Comparison of ENCODE assay signal across 24 cellular contexts in the genomic region with DNA sequence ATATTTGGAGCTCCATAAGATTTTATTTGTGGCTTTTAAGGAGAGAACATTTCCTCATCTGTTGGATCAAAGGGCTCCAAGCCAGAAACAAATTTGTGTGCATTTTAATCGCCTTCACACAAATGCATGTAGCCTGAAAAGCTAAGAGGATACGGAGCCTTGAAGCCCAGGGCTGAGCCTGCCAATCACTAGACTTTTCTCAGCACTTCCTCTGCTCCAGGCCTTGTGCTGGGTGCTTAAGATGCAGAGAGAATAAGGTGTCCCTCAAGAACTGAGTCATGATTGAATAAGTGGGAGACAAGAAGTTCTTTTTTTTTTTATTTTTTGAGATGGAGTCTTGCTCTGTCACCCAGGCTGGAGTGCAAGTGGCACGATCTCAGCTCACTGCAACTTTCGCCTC. TPM values are rescaled to one million over a fixed set of nuclear protein-coding genes. Genes with fewer than 3 reads are reported as not detected.
A peak's percentile ranks its signal among the peaks of the same experiment; 100 is the strongest.
DNase-seq lines count a peak whose midpoint lies in the region; ATAC-seq, FAIRE-seq and TF ChIP-seq lines count a peak whose summit lies in the region.
"Had no signal": no experiment of that assay in that cellular context is flagged by ENCODE, and none has a peak within 500 bp of the region (broad histone marks: within the 10 kb centered on the region; RNA-seq: fewer than 3 reads in every experiment).

No MANE protein-coding gene starts in this region.

- no peak overlapping the region for H3K4me3 Mint-ChIP-seq in CD8-positive, alpha-beta T cell
- H3K4me3 Mint-ChIP-seq in naive thymus-derived CD8-positive, alpha-beta T cell = no peak overlapping the region
- no peak overlapping the region for H3K4me3 Mint-ChIP-seq in endothelial cell (ENCODE audit: unreplicated experiment)
- H3K4me3 Mint-ChIP-seq: CD14-positive monocyte, HFFc6 had no signal

- no peaks in the 10 kb centered on the region for H3K9me3 Mint-ChIP-seq in CD8-positive, alpha-beta T cell
- H3K9me3 Mint-ChIP-seq in naive thymus-derived CD8-positive, alpha-beta T cell = no peaks in the 10 kb centered on the region
- no peaks in the 10 kb centered on the region for H3K9me3 Mint-ChIP-seq in endothelial cell (ENCODE audit: unreplicated experiment)
- H3K9me3 Mint-ChIP-seq: CD14-positive monocyte, HFFc6 had no signal

- peaks cover 0 to 14% (median 0%) of the 10 kb centered on the region in 11 experiments; a peak in 1 of 22 replicates for H3K36me3 ChIP-seq in BLaER1 treated with 17β-estradiol and CSF1 and Interleukin-3, amounts not matched to agents 10 nM and 100 nM
- H3K36me3 ChIP-seq in CD8-positive, alpha-beta T cell (ENCODE audit: insufficient read depth, low read length) = no peaks in the 10 kb centered on the region
- no peaks in the 10 kb centered on the region for H3K36me3 ChIP-seq in K562 (ENCODE audit: control insufficient read depth, insufficient read depth, low read length)
- H3K36me3 ChIP-seq: HAP-1 had no signal

- H3K9ac ChIP-seq in BLaER1 treated with 17β-estradiol and CSF1 and Interleukin-3, amounts not matched to agents 10 nM and 100 nM = peak overlapping the region in 4 of 11 experiments; percentile 73 to 81 (median 76); a peak in 5 of 22 replicates
- H3K9ac ChIP-seq in K562 (ENCODE audit: insufficient read depth in 1 of 2, low read depth in 2 of 2, low read length in 2 of 2) = no peak overlapping the region

- no peaks in the 10 kb centered on the region for H4K20me1 ChIP-seq in BLaER1 treated with 17β-estradiol and CSF1 and Interleukin-3, amounts not matched to agents 10 nM and 100 nM
- no peaks in the 10 kb centered on the region for H4K20me1 ChIP-seq in K562 (replicated peaks; ENCODE audit: control insufficient read depth, insufficient read depth, low read length)

- TF ChIP-seq RAD21 in K562 (CRISPR knock-in tag; conservative IDR thresholded peaks at IDR 0.05 in 1 of 2, IDR thresholded peaks at IDR 0.05 in 1 of 2) = no peak

- in situ Hi-C loops in K562 (cut with MboI) = no loop called here

- H3K27ac Mint-ChIP-seq in CD8-positive, alpha-beta T cell = peak overlapping the region; percentile 6
- H3K27ac Mint-ChIP-seq in naive thymus-derived CD8-positive, alpha-beta T cell = peak overlapping the region in 8 of 10 donors; percentile 16 to 69 (median 56)
- no peak overlapping the region for H3K27ac Mint-ChIP-seq in endothelial cell (ENCODE audit: unreplicated experiment)
- H3K27ac Mint-ChIP-seq: HFFc6 had no signal

- H3K4me1 Mint-ChIP-seq in CD8-positive, alpha-beta T cell (ENCODE audit: low read depth) = peaks cover 53% of the 10 kb centered on the region
- H3K4me1 Mint-ChIP-seq in naive thymus-derived CD8-positive, alpha-beta T cell = peaks cover 15 to 54% (median 45%) of the 10 kb centered on the region in 4 donors
- peaks cover 30% of the 10 kb centered on the region for H3K4me1 Mint-ChIP-seq in endothelial cell (ENCODE audit: unreplicated experiment)

- no peak overlapping the region for H2AFZ ChIP-seq in K562 (ENCODE audit: low read depth, low read length)

- POLR2A ChIA-PET in CD8-positive, alpha-beta T cell (lab: Charles Lee) = interaction anchor here (1.0 to 3.3 kb wide), 6 partner anchors 17 to 106 kb away, joined by 3 to 23 read pairs (median 16); no protein-coding TSS in a partner anchor
- POLR2A ChIA-PET in K562 (lab: Yijun Ruan, JAX) = interaction anchor here (0.9 to 1.2 kb wide), 4 partner anchors 8 to 38 kb away, joined by 3 to 5 read pairs (median 4); partner anchors contain the start of gene CCL5
- POLR2A ChIA-PET in naive thymus-derived CD8-positive, alpha-beta T cell (lab: Charles Lee) = interaction anchor here (0.7 to 1.3 kb wide), 3 partner anchors 17 to 47 kb away, joined by 3 read pairs; no protein-coding TSS in a partner anchor

- peak overlapping the region in 1 of 10 experiments; percentile 5; a peak in 3 of 20 replicates for H3K4me3 ChIP-seq in BLaER1 treated with 17β-estradiol and CSF1 and Interleukin-3, amounts not matched to agents 10 nM and 100 nM
- H3K4me3 ChIP-seq in CD8-positive, alpha-beta T cell (ENCODE audit: low read depth, low read length) = no peak overlapping the region
- no peak overlapping the region for H3K4me3 ChIP-seq in K562
- H3K4me3 ChIP-seq: HAP-1, SK-N-MC had no signal

- no peak for TF ChIP-seq POLR2A in K562 (conservative IDR thresholded peaks at IDR 0.05)

- 66% methylated on average over 4 of the region's 4 CpGs for WGBS in K562 (ENCODE audit: insufficient coverage, low coverage, missing lambda C conversion rate)

- no peak for DNase-seq in CD8-positive, alpha-beta T cell
- DNase-seq in K562 (ENCODE audit: extremely low read depth in 1 of 4, low spot score in 3 of 4) = no peak
- DNase-seq in naive thymus-derived CD8-positive, alpha-beta T cell = no peak
- no peak for DNase-seq in endothelial cell (ENCODE audit: low spot score)
- DNase-seq in GM10266 (ENCODE audit: extremely low spot score) = no peak
- DNase-seq: GOT3, HFFc6, IMR-90, NCI-H1092 treated with DMSO at 0.1 percent for 48 hours, NCI-H146, NCI-H1930, NCI-H2107, NCI-H446, NCI-H524 treated with DMSO at 0.1 percent for 48 hours, NCI-H774, SIG-M5 had no signal

- CTCF ChIA-PET in CD8-positive, alpha-beta T cell (lab: Charles Lee) = interaction anchor here (0.8 to 1.6 kb wide), 4 partner anchors 8 to 41 kb away, joined by 3 to 4 read pairs (median 3); no protein-coding TSS in a partner anchor
- CTCF ChIA-PET in K562 (lab: Yijun Ruan, JAX; ENCODE audit: low intra/inter-chr PET ratio) = no interaction called here

- H3K9me3 ChIP-seq in BLaER1 treated with 17β-estradiol and CSF1 and Interleukin-3, amounts not matched to agents 10 nM and 100 nM (replicated peaks in 1 of 11) = no peaks in the 10 kb centered on the region
- H3K9me3 ChIP-seq in CD8-positive, alpha-beta T cell (ENCODE audit: low read length) = no peaks in the 10 kb centered on the region
- H3K9me3 ChIP-seq in K562 (replicated peaks; ENCODE audit: control insufficient read depth, insufficient read depth, low read depth, low read length) = no peaks in the 10 kb centered on the region
- H3K9me3 ChIP-seq: HAP-1 had no signal

- peak overlapping the region in 9 of 11 experiments; percentile 67 to 88 (median 83); a peak in 14 of 22 replicates for H3K27ac ChIP-seq in BLaER1 treated with 17β-estradiol and CSF1 and Interleukin-3, amounts not matched to agents 10 nM and 100 nM
- no peak overlapping the region for H3K27ac ChIP-seq in CD8-positive, alpha-beta T cell (ENCODE audit: low read depth, low read length)
- no peak overlapping the region for H3K27ac ChIP-seq in K562 (ENCODE audit: extremely low read depth, low read depth, low read length)
- H3K27ac ChIP-seq: SK-N-MC had no signal

- no peak for FAIRE-seq in K562 (lab: Jason Lieb, UNC)
- FAIRE-seq: D721Med, RCC 7860 had no signal

- no peak for ATAC-seq in CD8-positive, alpha-beta T cell
- ATAC-seq in K562 = no peak
- no peak for ATAC-seq in naive thymus-derived CD8-positive, alpha-beta T cell
- ATAC-seq in GM19463 (IDR thresholded peaks at IDR 0.05; ENCODE audit: unreplicated experiment) = no peak

- TF ChIP-seq CTCF in CD8-positive, alpha-beta T cell (IDR thresholded peaks at IDR 0.05) = no peak
- TF ChIP-seq CTCF in K562 (IDR thresholded peaks at IDR 0.05 in 2 of 3, conservative IDR thresholded peaks at IDR 0.05 in 1 of 3; ENCODE audit: insufficient read depth in 2 of 3, low read depth in 1 of 3, low read length in 3 of 3) = no peak
- TF ChIP-seq CTCF in endothelial cell (IDR thresholded peaks at IDR 0.05; ENCODE audit: unreplicated experiment) = no peak
- no peak for TF ChIP-seq CTCF in GM10266 (IDR thresholded peaks at IDR 0.05; ENCODE audit: control insufficient read depth, insufficient read depth, low read depth, missing control alignments)

- no peaks in the 10 kb centered on the region for H3K27me3 Mint-ChIP-seq in CD8-positive, alpha-beta T cell (ENCODE audit: low read depth)
- no peaks in the 10 kb centered on the region for H3K27me3 Mint-ChIP-seq in naive thymus-derived CD8-positive, alpha-beta T cell
- peaks cover 3% of the 10 kb centered on the region for H3K27me3 Mint-ChIP-seq in endothelial cell (ENCODE audit: unreplicated experiment)

- peaks cover 43% of the 10 kb centered on the region for H3K36me3 Mint-ChIP-seq in CD8-positive, alpha-beta T cell
- H3K36me3 Mint-ChIP-seq in naive thymus-derived CD8-positive, alpha-beta T cell = no peaks in the 10 kb centered on the region
- no peaks in the 10 kb centered on the region for H3K36me3 Mint-ChIP-seq in endothelial cell (ENCODE audit: low read depth, unreplicated experiment)

- no peaks in the 10 kb centered on the region for H3K79me2 ChIP-seq in K562 (ENCODE audit: control insufficient read depth, insufficient read depth, low read length)

- H3K27me3 ChIP-seq in BLaER1 treated with 17β-estradiol and CSF1 and Interleukin-3, amounts not matched to agents 10 nM and 100 nM = no peaks in the 10 kb centered on the region
- no peaks in the 10 kb centered on the region for H3K27me3 ChIP-seq in CD8-positive, alpha-beta T cell (ENCODE audit: insufficient read depth, low read length)
- no peaks in the 10 kb centered on the region for H3K27me3 ChIP-seq in K562 (ENCODE audit: control insufficient read depth in 2 of 2, insufficient read depth in 2 of 2, low read length in 2 of 2)

- intact Hi-C loops in CD8-positive, alpha-beta T cell (cut with DNase I, micrococcal nuclease) = no loop called here
- intact Hi-C loops in K562 (cut with micrococcal nuclease) = no loop called here

- BruUV-seq in K562 (replicated peaks; lab: Mats Ljungman, UMichigan) = no TSS peak

- no peak for TF ChIP-seq EP300 in K562 (IDR thresholded peaks at IDR 0.05; ENCODE audit: low read length)

- peak overlapping the region; percentile 22 to 84 (median 71); a peak in 20 of 22 replicates for H3K4me2 ChIP-seq in BLaER1 treated with 17β-estradiol and CSF1 and Interleukin-3, amounts not matched to agents 10 nM and 100 nM
- no peak overlapping the region for H3K4me2 ChIP-seq in K562 (ENCODE audit: insufficient read depth, low read length)

- H3K9me1 ChIP-seq in K562 (ENCODE audit: control insufficient read depth, insufficient read depth, low read length) = no peaks in the 10 kb centered on the region

- peaks cover 41 to 66% (median 54%) of the 10 kb centered on the region in 10 experiments for H3K4me1 ChIP-seq in BLaER1 treated with 17β-estradiol and CSF1 and Interleukin-3, amounts not matched to agents 10 nM and 100 nM
- peaks cover 28% of the 10 kb centered on the region for H3K4me1 ChIP-seq in CD8-positive, alpha-beta T cell (ENCODE audit: insufficient read depth, low read length)
- no peaks in the 10 kb centered on the region; a peak in 1 of 5 replicates for H3K4me1 ChIP-seq in K562 (replicated peaks in 1 of 2; ENCODE audit: control insufficient read depth in 2 of 2, insufficient read depth in 2 of 2, low read length in 2 of 2)
- H3K4me1 ChIP-seq: HAP-1 had no signal

RNA-seq across cellular contexts. Expression of gene HEATR9, which starts 3.9 kb away (rescaled TPM):
- total RNA-seq in CD8-positive, alpha-beta T cell = 1 to 10 TPM; 2.1 to 2.5 TPM
- total RNA-seq in K562 (2011; cell fraction: chromatin; rRNA removed; ENCODE audit: low replicate concordance) = not detected in 2 replicates
- total RNA-seq in K562 (2011; cell fraction: nucleolus; rRNA removed) = not detected in 2 replicates
- not detected in 2 replicates for total RNA-seq in K562 (2011; cell fraction: nucleoplasm; rRNA removed)
- total RNA-seq in K562 (2014; rRNA removed) = not detected in 2 replicates
- not detected in 2 replicates for total RNA-seq in K562 (2014; rRNA removed; fragmentation: Illumina TruSeq; extraction: Trizol)
- not detected in 2 replicates for total RNA-seq in K562 (2015; rRNA removed; fragmentation: Illumina TruSeq; extraction: Trizol)
- total RNA-seq in K562 (2021) = not detected in 2 replicates
- not detected in 2 replicates for polyA plus RNA-seq in K562 (2011; rRNA removed)
- polyA plus RNA-seq in K562 (2011; cell fraction: cytosol; rRNA removed) = not detected in 2 replicates
- polyA plus RNA-seq in K562 (2011; cell fraction: nucleus; rRNA removed) = not detected in 2 replicates
- polyA plus RNA-seq in K562 (2012) = not detected in 2 replicates
- polyA plus RNA-seq in K562 (2014; fragmentation: Illumina TruSeq; extraction: Trizol) = not detected in 2 replicates
- not detected for polyA plus RNA-seq in K562 (2014; fragmentation: Nextera tagmentation; extraction: Ambion mirVana)
- not detected in 2 replicates for polyA plus RNA-seq in K562 (2014; rRNA removed)
- polyA minus RNA-seq in K562 (2011; rRNA and poly(A)+ RNA removed) = not detected in 2 replicates
- polyA minus RNA-seq in K562 (2011; cell fraction: cytosol; rRNA and poly(A)+ RNA removed) = not detected in 2 replicates
- not detected in 2 replicates for polyA minus RNA-seq in K562 (2011; cell fraction: nucleus; rRNA and poly(A)+ RNA removed)
- total RNA-seq in naive thymus-derived CD8-positive, alpha-beta T cell = 1 to 10 TPM; 1.2 TPM
- under 1 TPM in 1 of 3 donors, not detected in 2; 0.07 TPM for polyA plus RNA-seq in naive thymus-derived CD8-positive, alpha-beta T cell
- total RNA-seq in endothelial cell (ENCODE audit: unreplicated experiment) = not detected
- total RNA-seq: A673, HFFc6, IMR-90 had no signal
- polyA plus RNA-seq: CD14-positive monocyte, IMR-90 had no signal

RNA-seq across cellular contexts. Expression of gene CCL5, which starts 7.6 kb away (rescaled TPM):
- total RNA-seq in CD8-positive, alpha-beta T cell = 100 to 1,000 TPM; 398 to 442 TPM
- 0.37 TPM in 1 of 2 replicates, not detected in the other for total RNA-seq in K562 (2011; cell fraction: chromatin; rRNA removed; ENCODE audit: low replicate concordance)
- not detected in 2 replicates for total RNA-seq in K562 (2011; cell fraction: nucleolus; rRNA removed)
- total RNA-seq in K562 (2011; cell fraction: nucleoplasm; rRNA removed) = 0.29 TPM in 1 of 2 replicates, not detected in the other
- total RNA-seq in K562 (2014; rRNA removed) (0.08 and 0.18 TPM in 2 replicates), K562 (2014; rRNA removed; fragmentation: Illumina TruSeq; extraction: Trizol) (0.16 TPM in 1 of 2 replicates, not detected in the other), K562 (2015; rRNA removed; fragmentation: Illumina TruSeq; extraction: Trizol) (0.18 and 0.23 TPM in 2 replicates), K562 (2021) (0.56 and 0.58 TPM in 2 replicates), endothelial cell (ENCODE audit: unreplicated experiment) (not detected)
- polyA plus RNA-seq in K562 (2011; rRNA removed) (0.08 and 0.53 TPM in 2 replicates), K562 (2014; fragmentation: Illumina TruSeq; extraction: Trizol) (0.43 TPM in 2 replicates), K562 (2014; fragmentation: Nextera tagmentation; extraction: Ambion mirVana) (under 1 TPM; 0.46 to 0.59 TPM), K562 (2014; rRNA removed) (0.30 and 0.49 TPM in 2 replicates)
- 0.72 TPM in 1 of 2 replicates, not detected in the other for polyA plus RNA-seq in K562 (2011; cell fraction: cytosol; rRNA removed)
- not detected in 2 replicates for polyA plus RNA-seq in K562 (2011; cell fraction: nucleus; rRNA removed)
- 0.30 and 0.65 TPM in 2 replicates for polyA plus RNA-seq in K562 (2012)
- not detected in 2 replicates for polyA minus RNA-seq in K562 (2011; rRNA and poly(A)+ RNA removed)
- polyA minus RNA-seq in K562 (2011; cell fraction: cytosol; rRNA and poly(A)+ RNA removed) = 0.86 TPM in 1 of 2 replicates, not detected in the other
- not detected in 2 replicates for polyA minus RNA-seq in K562 (2011; cell fraction: nucleus; rRNA and poly(A)+ RNA removed)
- total RNA-seq in naive thymus-derived CD8-positive, alpha-beta T cell = 10 to 100 TPM; 84.3 to 87.4 TPM
- polyA plus RNA-seq in naive thymus-derived CD8-positive, alpha-beta T cell = 1,000 to 10,000 TPM in 1 of 3 donors, 10 to 100 TPM in 2; 41.5 to 1,286 (median 63.8) TPM
- total RNA-seq: A673, IMR-90 had no signal
- polyA plus RNA-seq: IMR-90 had no signal

RNA-seq across cellular contexts. Expression of gene RDM1, which starts 58.0 kb away (rescaled TPM):
- total RNA-seq in CD8-positive, alpha-beta T cell = under 1 TPM in 1 of 2 experiments, not detected in 1; 0.27 TPM
- total RNA-seq in K562 (2011; cell fraction: chromatin; rRNA removed; ENCODE audit: low replicate concordance) = 9.4 and 10.6 TPM in 2 replicates
- 5.8 and 9.9 TPM in 2 replicates for total RNA-seq in K562 (2011; cell fraction: nucleolus; rRNA removed)
- total RNA-seq in K562 (2011; cell fraction: nucleoplasm; rRNA removed) = 9.5 and 10.0 TPM in 2 replicates
- total RNA-seq in K562 (2014; rRNA removed) (2.5 and 3.9 TPM in 2 replicates), K562 (2014; rRNA removed; fragmentation: Illumina TruSeq; extraction: Trizol) (4.8 and 5.6 TPM in 2 replicates), K562 (2015; rRNA removed; fragmentation: Illumina TruSeq; extraction: Trizol) (2.9 and 3.0 TPM in 2 replicates), K562 (2021) (5.0 and 5.7 TPM in 2 replicates), endothelial cell (ENCODE audit: unreplicated experiment) (0.67 TPM)
- polyA plus RNA-seq in K562 (2011; rRNA removed) (8.3 and 9.6 TPM in 2 replicates), K562 (2014; fragmentation: Illumina TruSeq; extraction: Trizol) (5.4 and 7.0 TPM in 2 replicates), K562 (2014; fragmentation: Nextera tagmentation; extraction: Ambion mirVana) (10 to 100 TPM in 1 of 2 experiments, 1 to 10 TPM in 1; 8.5 to 11.2 TPM), K562 (2014; rRNA removed) (6.1 and 6.5 TPM in 2 replicates)
- polyA plus RNA-seq in K562 (2011; cell fraction: cytosol; rRNA removed) = 5.7 and 6.5 TPM in 2 replicates
- 19.5 and 20.6 TPM in 2 replicates for polyA plus RNA-seq in K562 (2011; cell fraction: nucleus; rRNA removed)
- 7.0 and 12.5 TPM in 2 replicates for polyA plus RNA-seq in K562 (2012)
- 4.0 TPM in 2 replicates for polyA minus RNA-seq in K562 (2011; rRNA and poly(A)+ RNA removed)
- 2.5 and 3.3 TPM in 2 replicates for polyA minus RNA-seq in K562 (2011; cell fraction: cytosol; rRNA and poly(A)+ RNA removed)
- 3.3 and 3.9 TPM in 2 replicates for polyA minus RNA-seq in K562 (2011; cell fraction: nucleus; rRNA and poly(A)+ RNA removed)
- total RNA-seq in naive thymus-derived CD8-positive, alpha-beta T cell = under 1 TPM in 1 of 2 experiments, not detected in 1; 0.41 TPM
- 1 to 10 TPM in 1 of 3 donors, under 1 TPM in 1, not detected in 1; 0.32 to 2.7 TPM for polyA plus RNA-seq in naive thymus-derived CD8-positive, alpha-beta T cell
- polyA plus RNA-seq: CD14-positive monocyte, IMR-90 had no signal

Comparison
In these comparisons a context has a peak if more than half of its experiments do, and no peak if none do; other contexts are left out.
1. H3K27ac ChIP-seq: peak in BLaER1 treated with 17β-estradiol and CSF1 and Interleukin-3, amounts not matched to agents 10 nM and 100 nM (9 of 11); none in CD8-positive, alpha-beta T cell (single experiment) and K562 (single experiment).
2. RNA of gene CCL5, which starts 7.6 kb away (total RNA-seq): 398 to 442 TPM in CD8-positive, alpha-beta T cell and 84.3 to 87.4 TPM in naive thymus-derived CD8-positive, alpha-beta T cell; 0.08 to 0.58 TPM in K562 and not detected in endothelial cell (single experiment); every median in the first group is over 10 times any median in the second.